20 cellular contexts compared by ENCODE assay signal in the genomic region with DNA sequence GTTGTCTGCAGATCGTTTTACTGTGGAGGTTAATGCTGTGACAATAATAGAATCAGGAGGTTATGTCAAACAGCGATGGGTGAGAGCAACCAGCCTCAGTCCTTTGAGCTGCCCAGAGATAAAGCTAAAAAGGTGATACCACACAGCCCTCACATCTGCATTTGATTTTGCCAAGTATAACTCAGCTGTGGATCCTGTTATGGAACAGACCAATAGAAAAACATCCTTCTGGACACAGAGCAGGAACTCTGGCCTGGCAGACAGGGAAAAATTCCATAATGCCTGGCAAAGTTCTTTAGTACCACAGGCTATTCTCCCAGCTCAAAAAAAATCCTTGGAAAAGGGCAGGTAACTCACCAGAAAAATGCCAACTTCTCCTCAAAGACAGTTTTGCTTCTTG.
DNase-seq lines count a peak whose midpoint lies in the region; ATAC-seq and TF ChIP-seq lines count a peak whose summit lies in the region.
"Had no signal": no experiment of that assay in that cellular context is flagged by ENCODE, and none has a peak within 500 bp of the region (broad histone marks: within the 10 kb centered on the region; RNA-seq: fewer than 3 reads in every experiment).

No MANE protein-coding gene starts in this region.

- H3K27ac Mint-ChIP-seq in activated naive CD4-positive, alpha-beta T cell treated with anti-CD3 and anti-CD28 coated beads, Interleukin-2, amount 50 U/mL, for 72 hours, result no peak overlapping the region
- H3K27ac Mint-ChIP-seq: activated CD4-positive, alpha-beta memory T cell treated with anti-CD3 and anti-CD28 coated beads, Interleukin-2, amount 10 ng/mL, durations not matched to agents 7 days and 5 days; activated naive CD4-positive, alpha-beta T cell treated with anti-CD3 and anti-CD28 coated beads for 36 hours; CD14-positive monocyte; memory B cell; naive thymus-derived CD4-positive, alpha-beta T cell; stimulated activated naive B cell treated with anti-CD40 and anti-IgM and Interleukin-4, amounts not matched to agents 10 μg/mL and 1 μg/mL and 100 μg/mL, for 72 hours had no signal

- H3K9ac ChIP-seq in subcutaneous abdominal adipose tissue (ENCODE audit: low read length in 5 of 5) (peak overlapping the region in 3 of 5 donors; percentile 46 to 71 (median 48)), smooth muscle cell (ENCODE audit: low read depth) (no peak overlapping the region)

- no peaks in the 10 kb centered on the region for H3F3A ChIP-seq in smooth muscle cell (ENCODE audit: low read depth)

- H3K4me2 ChIP-seq in smooth muscle cell, result no peak overlapping the region
- H3K4me2 ChIP-seq: hepatocyte had no signal

- H4K20me1 ChIP-seq in smooth muscle cell (ENCODE audit: low read depth), result no peaks in the 10 kb centered on the region

- no peak overlapping the region for H3K4me3 ChIP-seq in right atrium auricular region
- no peak overlapping the region for H3K4me3 ChIP-seq in subcutaneous abdominal adipose tissue (ENCODE audit: low read depth in 1 of 5, low read length in 5 of 5)
- no peak overlapping the region for H3K4me3 ChIP-seq in smooth muscle cell
- H3K4me3 ChIP-seq: hepatocyte had no signal

- no peaks in the 10 kb centered on the region for H3K36me3 Mint-ChIP-seq in activated naive CD4-positive, alpha-beta T cell treated with anti-CD3 and anti-CD28 coated beads, Interleukin-2, amount 50 U/mL, for 72 hours
- H3K36me3 Mint-ChIP-seq: CD14-positive monocyte; stimulated activated naive B cell treated with anti-CD40 and anti-IgM and Interleukin-4, amounts not matched to agents 10 μg/mL and 1 μg/mL and 100 μg/mL, for 72 hours had no signal

- H3K36me3 ChIP-seq in right atrium auricular region, result peaks cover 84% of the 10 kb centered on the region
- H3K36me3 ChIP-seq in subcutaneous abdominal adipose tissue (ENCODE audit: control insufficient read depth in 5 of 5, insufficient read depth in 5 of 5, low read length in 5 of 5), result peaks cover 36 to 87% (median 67%) of the 10 kb centered on the region in 5 donors
- H3K36me3 ChIP-seq in smooth muscle cell (ENCODE audit: low read depth), result no peaks in the 10 kb centered on the region

- TF ChIP-seq CTCF in right atrium auricular region (IDR thresholded peaks at IDR 0.05) (no peak), smooth muscle cell (IDR thresholded peaks at IDR 0.05; ENCODE audit: borderline replicate concordance, insufficient read depth, poor library complexity, severe bottlenecking) (no peak)

- 70% methylated on average over 2 of the region's 2 CpGs for WGBS in smooth muscle cell (ENCODE audit: low lambda C conversion rate)

- H3K9me3 Mint-ChIP-seq in activated naive CD4-positive, alpha-beta T cell treated with anti-CD3 and anti-CD28 coated beads, Interleukin-2, amount 50 U/mL, for 72 hours, result no peaks in the 10 kb centered on the region
- H3K9me3 Mint-ChIP-seq: activated CD4-positive, alpha-beta memory T cell treated with anti-CD3 and anti-CD28 coated beads, Interleukin-2, amount 10 ng/mL, durations not matched to agents 7 days and 5 days had no signal

- ATAC-seq in activated naive CD4-positive, alpha-beta T cell treated with anti-CD3 and anti-CD28 coated beads, Interleukin-2, amount 50 U/mL, for 72 hours, result no peak
- ATAC-seq: activated T-cell treated with anti-CD3 and anti-CD28 coated beads, Interleukin-2, amount 50 U/mL, for 4 hours; naive thymus-derived CD4-positive, alpha-beta T cell; stimulated activated naive B cell treated with anti-CD40 and anti-IgM and Interleukin-4, amounts not matched to agents 10 μg/mL and 1 μg/mL and 100 μg/mL, for 72 hours had no signal

- no peak overlapping the region for H2AFZ ChIP-seq in smooth muscle cell (ENCODE audit: low read depth)
- H2AFZ ChIP-seq: hepatocyte had no signal

- no peaks in the 10 kb centered on the region for H3K79me2 ChIP-seq in smooth muscle cell (ENCODE audit: low read depth)
- H3K79me2 ChIP-seq: hepatocyte had no signal

- no peaks in the 10 kb centered on the region for H3K27me3 ChIP-seq in right atrium auricular region
- no peaks in the 10 kb centered on the region for H3K27me3 ChIP-seq in subcutaneous abdominal adipose tissue (ENCODE audit: control insufficient read depth in 5 of 5, insufficient read depth in 4 of 5, low read length in 5 of 5)
- no peaks in the 10 kb centered on the region for H3K27me3 ChIP-seq in smooth muscle cell (ENCODE audit: low read depth)
- H3K27me3 ChIP-seq: hepatocyte had no signal

- H3K9me3 ChIP-seq in right atrium auricular region, result no peaks in the 10 kb centered on the region
- no peaks in the 10 kb centered on the region for H3K9me3 ChIP-seq in subcutaneous abdominal adipose tissue (ENCODE audit: control insufficient read depth in 5 of 5, low read length in 5 of 5)
- no peaks in the 10 kb centered on the region for H3K9me3 ChIP-seq in smooth muscle cell (replicated peaks; ENCODE audit: low read depth)

- H3K4me1 ChIP-seq in right atrium auricular region, result peaks cover 0 to 40% of the 10 kb centered on the region in 2 donors
- peaks cover 4 to 83% (median 55%) of the 10 kb centered on the region in 5 donors for H3K4me1 ChIP-seq in subcutaneous abdominal adipose tissue (ENCODE audit: control insufficient read depth in 5 of 5, insufficient read depth in 5 of 5, low read length in 5 of 5)
- no peaks in the 10 kb centered on the region for H3K4me1 ChIP-seq in smooth muscle cell (ENCODE audit: low read depth)

- H3K27ac ChIP-seq in right atrium auricular region, result peak overlapping the region; percentile 70 to 76
- H3K27ac ChIP-seq in subcutaneous abdominal adipose tissue (ENCODE audit: low read depth, low read length), result peak overlapping the region; percentile 76
- no peak overlapping the region for H3K27ac ChIP-seq in smooth muscle cell (ENCODE audit: low read depth)
- H3K27ac ChIP-seq: hepatocyte had no signal

- DNase-seq in EH (ENCODE audit: low read depth) (peak; percentile 11), dermis microvascular lymphatic vessel endothelial cell (ENCODE audit: low read depth in 2 of 2) (peak; percentile 43 to 54), right atrium auricular region (ENCODE audit: low spot score) (no peak), NCI-H82 treated with DMSO at 0.1 percent for 48 hours (lab: John Stamatoyannopoulos, UW; ENCODE audit: unreplicated experiment) (no peak), smooth muscle cell (lab: John Stamatoyannopoulos, UW; ENCODE audit: unreplicated experiment) (no peak)
- no peak for DNase-seq in activated naive CD4-positive, alpha-beta T cell treated with anti-CD3 and anti-CD28 coated beads, Interleukin-2, amount 50 U/mL, for 72 hours (ENCODE audit: low spot score in 2 of 2)
- DNase-seq in stimulated activated naive CD4-positive, alpha-beta T cell (lab: John Stamatoyannopoulos, UW), result no peak
- DNase-seq: activated CD4-positive, alpha-beta memory T cell treated with anti-CD3 and anti-CD28 coated beads, Interleukin-2, amount 10 ng/mL, durations not matched to agents 7 days and 5 days; activated naive CD4-positive, alpha-beta T cell treated with anti-CD3 and anti-CD28 coated beads for 36 hours; activated T-cell treated with anti-CD3 and anti-CD28 coated beads, Interleukin-2, amount 50 U/mL, for 4 hours; naive thymus-derived CD4-positive, alpha-beta T cell; NCI-H1092; NCI-H2029; stimulated activated CD4-positive, alpha-beta T cell treated with anti-CD3 and anti-CD28 coated beads, Interleukin-1b, Interleukin-23, amount 100 ng/mL, for 48 hours; stimulated activated naive B cell treated with anti-CD40 and anti-IgM and Interleukin-4, amounts not matched to agents 10 μg/mL and 1 μg/mL and 100 μg/mL, for 72 hours; T-helper 9 cell had no signal

Comparison
In these comparisons a context has a peak if more than half of its experiments do, and no peak if none do; other contexts are left out.
1. DNase-seq: peak in EH (single experiment) and dermis microvascular lymphatic vessel endothelial cell (2 of 2); none in right atrium auricular region (single experiment), activated naive CD4-positive, alpha-beta T cell treated with anti-CD3 and anti-CD28 coated beads, Interleukin-2, amount 50 U/mL, for 72 hours (0 of 2), NCI-H82 treated with DMSO at 0.1 percent for 48 hours (single experiment), stimulated activated naive CD4-positive, alpha-beta T cell (0 of 6) and smooth muscle cell (single experiment).